Comparison of ENCODE assay signal across 21 cellular contexts in the genomic region with DNA sequence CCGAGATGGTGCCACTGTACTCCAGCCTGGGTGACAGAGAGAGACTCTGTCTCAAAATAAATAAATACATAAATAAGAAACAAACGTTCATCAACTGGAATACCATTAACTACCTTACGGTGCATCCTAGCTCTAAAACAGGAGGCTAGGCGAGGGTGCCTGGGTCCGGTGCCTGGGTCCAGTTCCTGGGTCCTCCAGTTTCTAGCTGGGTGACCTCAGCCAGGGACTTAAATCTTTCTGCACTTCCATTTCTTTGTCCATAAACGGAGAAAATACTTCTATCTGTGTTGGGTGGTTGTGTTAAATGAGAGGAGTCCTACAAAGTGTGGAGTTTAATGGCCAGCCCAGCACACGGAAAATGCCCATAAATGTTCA. TPM values are rescaled to one million over a fixed set of nuclear protein-coding genes. Genes with fewer than 3 reads are reported as not detected.
DNase-seq lines count a peak whose midpoint lies in the region; ATAC-seq, FAIRE-seq and TF ChIP-seq lines count a peak whose summit lies in the region.
"Had no signal": no experiment of that assay in that cellular context is flagged by ENCODE, and none has a peak within 500 bp of the region (broad histone marks: within the 10 kb centered on the region; RNA-seq: fewer than 3 reads in every experiment).

No MANE protein-coding gene starts in this region.

- H3K4me1 Mint-ChIP-seq in activated T-helper 17 cell treated with anti-CD3 and anti-CD28 coated beads, Interleukin-2, amount 50 U/mL, for 72 hours, result peaks cover 4% of the 10 kb centered on the region
- H3K4me1 Mint-ChIP-seq: endodermal cell had no signal

- TF ChIP-seq CTCF in keratinocyte (optimal IDR thresholded peaks at IDR 0.05 in 1 of 3, IDR thresholded peaks at IDR 0.05 in 1 of 3, conservative IDR thresholded peaks at IDR 0.05 in 1 of 3; ENCODE audit: extremely low read depth in 1 of 3, insufficient read depth in 2 of 3, low read length in 3 of 3), result no peak

- peak overlapping the region; percentile 17 for H2AFZ ChIP-seq in keratinocyte (ENCODE audit: control insufficient read depth, low read length)

- H3K9me1 ChIP-seq in keratinocyte (ENCODE audit: control insufficient read depth, extremely low read depth, insufficient read depth, low read length), result no peaks in the 10 kb centered on the region

- H3K27ac ChIP-seq in keratinocyte (ENCODE audit: control insufficient read depth, insufficient read depth, low read length), result peak overlapping the region; percentile 98
- H3K27ac ChIP-seq: C4-2B had no signal

- H3K9me3 ChIP-seq in keratinocyte (ENCODE audit: control insufficient read depth, low read depth, low read length), result no peaks in the 10 kb centered on the region
- H3K9me3 ChIP-seq in skeletal muscle satellite cell (replicated peaks; ENCODE audit: low read length), result no peaks in the 10 kb centered on the region

- H3K4me2 ChIP-seq in keratinocyte (ENCODE audit: control insufficient read depth, extremely low read depth, insufficient read depth, low read depth, low read length), result peak overlapping the region; percentile 81
- peak overlapping the region; percentile 82 for H3K4me2 ChIP-seq in skeletal muscle satellite cell (ENCODE audit: low read length)

- peaks cover 16% of the 10 kb centered on the region for H3K79me2 ChIP-seq in keratinocyte (ENCODE audit: control insufficient read depth, insufficient read depth, low read length)

- H3K9ac ChIP-seq in keratinocyte (ENCODE audit: control insufficient read depth, extremely low read depth, insufficient read depth, low read length), result peak overlapping the region; percentile 82
- peak overlapping the region; percentile 84 for H3K9ac ChIP-seq in skeletal muscle satellite cell (ENCODE audit: low read depth, low read length)

- H3K4me3 ChIP-seq in keratinocyte (ENCODE audit: control insufficient read depth in 2 of 3, extremely low read depth in 1 of 3, insufficient read depth in 2 of 3, low read depth in 1 of 3, low read length in 3 of 3) (peak overlapping the region in 2 of 3 experiments; percentile 37 to 40), skeletal muscle satellite cell (ENCODE audit: low read length) (peak overlapping the region; percentile 14)
- H3K4me3 ChIP-seq: lung had no signal

- dilution Hi-C loops in keratinocyte (cut with MboI; ENCODE audit: extremely low pct_ligation_motif_present, low sequenced_read_pairs), result no loop called here

- no peaks in the 10 kb centered on the region for H3K9me3 Mint-ChIP-seq in activated T-helper 17 cell treated with anti-CD3 and anti-CD28 coated beads, Interleukin-2, amount 50 U/mL, for 72 hours
- H3K9me3 Mint-ChIP-seq: endodermal cell, neural crest cell had no signal

- no peak overlapping the region for H3K4me3 Mint-ChIP-seq in activated T-helper 17 cell treated with anti-CD3 and anti-CD28 coated beads, Interleukin-2, amount 50 U/mL, for 72 hours
- H3K4me3 Mint-ChIP-seq: activated naive CD8-positive, alpha-beta T cell; endodermal cell; neural crest cell had no signal

- H3K36me3 ChIP-seq in keratinocyte (ENCODE audit: control insufficient read depth in 2 of 2, extremely low read depth in 1 of 2, insufficient read depth in 2 of 2, low read length in 2 of 2), result peaks cover 2 to 5% of the 10 kb centered on the region in 2 experiments
- no peaks in the 10 kb centered on the region for H3K36me3 ChIP-seq in skeletal muscle satellite cell (ENCODE audit: insufficient read depth, low read length)

- H3K27me3 Mint-ChIP-seq in activated T-helper 17 cell treated with anti-CD3 and anti-CD28 coated beads, Interleukin-2, amount 50 U/mL, for 72 hours, result no peaks in the 10 kb centered on the region
- H3K27me3 Mint-ChIP-seq: activated naive CD8-positive, alpha-beta T cell had no signal

- FAIRE-seq in keratinocyte (lab: Jason Lieb, UNC), result no peak
- FAIRE-seq: frontal cortex, TTC549 had no signal

- H4K20me1 ChIP-seq in keratinocyte (ENCODE audit: control insufficient read depth, extremely low read depth, insufficient read depth, low read length), result no peaks in the 10 kb centered on the region

- H3K27me3 ChIP-seq in keratinocyte (ENCODE audit: control insufficient read depth, extremely low read depth, insufficient read depth, low read length) (no peaks in the 10 kb centered on the region), skeletal muscle satellite cell (ENCODE audit: control insufficient read depth, insufficient read depth, low read length) (no peaks in the 10 kb centered on the region)

- peak; percentile 27 for ATAC-seq in SK-N-SH treated with all-trans-retinoic acid at 6 μM for 48 hours
- no peak for ATAC-seq in activated T-helper 17 cell treated with anti-CD3 and anti-CD28 coated beads, Interleukin-2, amount 50 U/mL, for 72 hours (replicated peaks)
- ATAC-seq in GM21825 (IDR thresholded peaks at IDR 0.05; ENCODE audit: unreplicated experiment), result no peak
- no peak for ATAC-seq in HG02884 (IDR thresholded peaks at IDR 0.05; ENCODE audit: unreplicated experiment)

- H3K36me3 Mint-ChIP-seq in activated T-helper 17 cell treated with anti-CD3 and anti-CD28 coated beads, Interleukin-2, amount 50 U/mL, for 72 hours (ENCODE audit: low read depth), result no peaks in the 10 kb centered on the region
- H3K36me3 Mint-ChIP-seq: activated naive CD8-positive, alpha-beta T cell had no signal

- DNase-seq in keratinocyte (ENCODE audit: low read depth, low spot score) (no peak), HK-2 (ENCODE audit: unreplicated experiment) (no peak)
- DNase-seq: activated CD4-positive, alpha-beta T cell treated with anti-CD3 and anti-CD28 coated beads, Interleukin-2, amount 50 U/mL, for 1 hour; activated T-cell treated with anti-CD3 and anti-CD28 coated beads, Interleukin-2, amount 50 U/mL, for 1 hour; central memory CD4-positive, alpha-beta T cell; DMS53; endodermal cell; Kasumi-1; stimulated activated naive CD4-positive, alpha-beta T cell had no signal

- H3K4me1 ChIP-seq in keratinocyte (ENCODE audit: control insufficient read depth, extremely low read depth, insufficient read depth, low read length) (peaks cover 21% of the 10 kb centered on the region), skeletal muscle satellite cell (ENCODE audit: control insufficient read depth, insufficient read depth, low read length) (peaks cover 25% of the 10 kb centered on the region)

- H3K27ac Mint-ChIP-seq in activated T-helper 17 cell treated with anti-CD3 and anti-CD28 coated beads, Interleukin-2, amount 50 U/mL, for 72 hours, result no peak overlapping the region
- H3K27ac Mint-ChIP-seq: activated naive CD8-positive, alpha-beta T cell; endodermal cell had no signal

TF ChIP-seq in SK-N-SH treated with all-trans-retinoic acid at 6 μM for 48 hours, 23 proteins besides CTCF, POLR2A, EP300 and RAD21:
- TF ChIP-seq PPARA (CRISPR knock-in tag; IDR thresholded peaks at IDR 0.05; ENCODE audit: borderline replicate concordance), result no peak
- TF ChIP-seq SNAI2 (CRISPR knock-in tag; IDR thresholded peaks at IDR 0.05), result no peak
- no peak for TF ChIP-seq ARNTL (CRISPR knock-in tag; IDR thresholded peaks at IDR 0.05; ENCODE audit: borderline replicate concordance, low read depth)
- TF ChIP-seq ZNF8 (CRISPR knock-in tag; IDR thresholded peaks at IDR 0.05), result no peak
- TF ChIP-seq ZC3H10 (CRISPR knock-in tag; IDR thresholded peaks at IDR 0.05), result no peak
- TF ChIP-seq TCF4 (CRISPR knock-in tag; IDR thresholded peaks at IDR 0.05; ENCODE audit: borderline replicate concordance), result no peak

RNA-seq across cellular contexts. Expression of a gene that starts 34.0 kb away (rescaled TPM):
- 5.8 to 7.3 TPM (median 5.9 TPM) in 3 replicates for polyA plus RNA-seq in keratinocyte
- 4.7 TPM for polyA plus RNA-seq in keratinocyte (2011; ENCODE audit: low read depth)
- 3.4 and 7.4 TPM in 2 replicates for polyA plus RNA-seq in keratinocyte (2011; cell fraction: cytosol; rRNA removed)
- 11.0 and 15.6 TPM in 2 replicates for polyA plus RNA-seq in keratinocyte (2011; cell fraction: nucleus; rRNA removed)
- polyA plus RNA-seq in keratinocyte (2012; ENCODE audit: low replicate concordance), result 6.1 and 6.7 TPM in 2 replicates
- polyA minus RNA-seq in keratinocyte, result 6.1 to 38.4 TPM (median 6.6 TPM) in 3 replicates
- polyA minus RNA-seq in keratinocyte (2011; cell fraction: cytosol; rRNA and poly(A)+ RNA removed), result 16.3 TPM
- 12.3 and 13.0 TPM in 2 replicates for polyA minus RNA-seq in keratinocyte (2011; cell fraction: nucleus; rRNA and poly(A)+ RNA removed)
- 5.6 and 6.1 TPM in 2 replicates for total RNA-seq in skeletal muscle satellite cell (2012; rRNA removed)
- 10 to 100 TPM in 1 of 2 donors, 1 to 10 TPM in 1; 9.7 to 20.7 TPM for total RNA-seq in activated T-helper 17 cell treated with anti-CD3 and anti-CD28 coated beads, Interleukin-2, amount 50 U/mL, for 72 hours

RNA-seq across cellular contexts. Expression of a gene that starts 59.2 kb away (rescaled TPM):
- polyA plus RNA-seq in keratinocyte, result not detected in 3 replicates
- not detected for polyA plus RNA-seq in keratinocyte (2011; ENCODE audit: low read depth)
- not detected in 2 replicates for polyA plus RNA-seq in keratinocyte (2011; cell fraction: cytosol; rRNA removed)
- 0.05 TPM in 1 of 2 replicates, not detected in the other for polyA plus RNA-seq in keratinocyte (2011; cell fraction: nucleus; rRNA removed)
- not detected in 2 replicates for polyA plus RNA-seq in keratinocyte (2012; ENCODE audit: low replicate concordance)
- polyA minus RNA-seq in keratinocyte, result not detected in 3 replicates
- polyA minus RNA-seq in keratinocyte (2011; cell fraction: cytosol; rRNA and poly(A)+ RNA removed), result not detected
- not detected in 2 replicates for polyA minus RNA-seq in keratinocyte (2011; cell fraction: nucleus; rRNA and poly(A)+ RNA removed)
- total RNA-seq in skeletal muscle satellite cell (2012; rRNA removed), result not detected in 2 replicates
- not detected for total RNA-seq in activated T-helper 17 cell treated with anti-CD3 and anti-CD28 coated beads, Interleukin-2, amount 50 U/mL, for 72 hours
- total RNA-seq: endodermal cell, frontal cortex, NCI-H460, neural crest cell had no signal
